9 cellular contexts compared by ENCODE assay signal in genomic region chr3:86990171-86990733, GRCh38. TPM values are rescaled to one million over a fixed set of nuclear protein-coding genes. Genes with fewer than 3 reads are reported as not detected.
A peak's percentile ranks its signal among the peaks of the same experiment; 100 is the strongest.
DNase-seq lines count a peak whose midpoint lies in the region; ATAC-seq and TF ChIP-seq lines count a peak whose summit lies in the region.
"Had no signal": no experiment of that assay in that cellular context is flagged by ENCODE, and none has a peak within 500 bp of the region (broad histone marks: within the 10 kb centered on the region; RNA-seq: fewer than 3 reads in every experiment).

No MANE protein-coding gene starts in this region.

- H3K9ac ChIP-seq in HCT116 (ENCODE audit: low read length): no peak overlapping the region

- H3K79me2 ChIP-seq in HCT116 (ENCODE audit: insufficient read depth, low read length): no peaks in the 10 kb centered on the region

- H2AFZ ChIP-seq in HCT116 (ENCODE audit: low read depth, low read length, poor library complexity, severe bottlenecking): no peak overlapping the region

- H4K20me1 ChIP-seq in HCT116 (ENCODE audit: insufficient read depth): no peaks in the 10 kb centered on the region

- peaks cover 8% of the 10 kb centered on the region for H3K9me3 Mint-ChIP-seq in stimulated activated effector memory CD8-positive, alpha-beta T cell treated with anti-CD3 and anti-CD28 coated beads, Interleukin-12 subunit alpha, Interleukin-12 subunit beta, amount 100 ng/mL, for 72 hours
- no peaks in the 10 kb centered on the region for H3K9me3 Mint-ChIP-seq in activated T-helper 2 cell treated with anti-CD3 and anti-CD28 coated beads, Interferon-gamma antibody, Interleukin-2, Interleukin-4, amounts not matched to agents 10 μg/mL and 5 μg/mL and 100 μg/mL, durations not matched to agents 14 hours and 24 hours and 36 hours

- H3K27ac Mint-ChIP-seq in stimulated activated effector memory CD8-positive, alpha-beta T cell treated with anti-CD3 and anti-CD28 coated beads, Interleukin-12 subunit alpha, Interleukin-12 subunit beta, amount 100 ng/mL, for 72 hours: no peak overlapping the region
- H3K27ac Mint-ChIP-seq in activated T-helper 2 cell treated with anti-CD3 and anti-CD28 coated beads, Interferon-gamma antibody, Interleukin-2, Interleukin-4, amounts not matched to agents 10 μg/mL and 5 μg/mL and 100 μg/mL, durations not matched to agents 14 hours and 24 hours and 36 hours: no peak overlapping the region

- peak; percentile 71 for ATAC-seq in HCT116
- ATAC-seq in stimulated activated effector memory CD8-positive, alpha-beta T cell treated with anti-CD3 and anti-CD28 coated beads, Interleukin-12 subunit alpha, Interleukin-12 subunit beta, amount 100 ng/mL, for 72 hours: peak; percentile 51
- ATAC-seq in GM18873 (IDR thresholded peaks at IDR 0.05; ENCODE audit: low FRiP score, unreplicated experiment): no peak

- H3K27ac ChIP-seq in HCT116 (ENCODE audit: low read depth, low read length) (no peak overlapping the region), SJSA1 (peak overlapping the region; percentile 80), iPS DF 6.9 (ENCODE audit: low read length) (no peak overlapping the region)
- H3K27ac ChIP-seq: neutrophil had no signal

- WGBS in iPS DF 6.9 (ENCODE audit: insufficient coverage, insufficient read length): no CpG with 5 or more reads among the region's 27 CpGs

- peaks cover 38% of the 10 kb centered on the region for H3K27me3 Mint-ChIP-seq in activated T-helper 2 cell treated with anti-CD3 and anti-CD28 coated beads, Interferon-gamma antibody, Interleukin-2, Interleukin-4, amounts not matched to agents 10 μg/mL and 5 μg/mL and 100 μg/mL, durations not matched to agents 14 hours and 24 hours and 36 hours (ENCODE audit: low read depth)

- peak overlapping the region; percentile 84 for H3K4me2 ChIP-seq in HCT116 (ENCODE audit: low read length)

- peaks cover 5% of the 10 kb centered on the region; the same call in 1 of the 2 replicates for H3K27me3 ChIP-seq in HCT116 (ENCODE audit: insufficient read depth, low read length)
- H3K27me3 ChIP-seq in SJSA1 (replicated peaks): no peaks in the 10 kb centered on the region
- no peaks in the 10 kb centered on the region; the same call in 1 of the 2 replicates for H3K27me3 ChIP-seq in iPS DF 6.9 (ENCODE audit: control insufficient read depth, insufficient read depth, low read length)

- H3K9me3 ChIP-seq in HCT116 (ENCODE audit: control insufficient read depth in 1 of 2, insufficient read depth in 1 of 2, low read depth in 1 of 2, low read length in 2 of 2): no peaks in the 10 kb centered on the region
- H3K9me3 ChIP-seq in SJSA1 (replicated peaks): no peaks in the 10 kb centered on the region
- H3K9me3 ChIP-seq in iPS DF 6.9 (ENCODE audit: control insufficient read depth, insufficient read depth, low read length): no peaks in the 10 kb centered on the region
- H3K9me3 ChIP-seq: neutrophil had no signal

- H3K4me1 ChIP-seq in HCT116 (ENCODE audit: control insufficient read depth in 1 of 2, insufficient read depth in 2 of 2, low read length in 2 of 2) (peaks cover 6 to 28% of the 10 kb centered on the region in 2 experiments; a peak in 3 of 4 replicates), SJSA1 (replicated peaks) (peaks cover 71% of the 10 kb centered on the region), iPS DF 6.9 (ENCODE audit: control insufficient read depth, insufficient read depth, low read length) (no peaks in the 10 kb centered on the region)

- H3K36me3 Mint-ChIP-seq in stimulated activated effector memory CD8-positive, alpha-beta T cell treated with anti-CD3 and anti-CD28 coated beads, Interleukin-12 subunit alpha, Interleukin-12 subunit beta, amount 100 ng/mL, for 72 hours: no peaks in the 10 kb centered on the region
- no peaks in the 10 kb centered on the region for H3K36me3 Mint-ChIP-seq in activated T-helper 2 cell treated with anti-CD3 and anti-CD28 coated beads, Interferon-gamma antibody, Interleukin-2, Interleukin-4, amounts not matched to agents 10 μg/mL and 5 μg/mL and 100 μg/mL, durations not matched to agents 14 hours and 24 hours and 36 hours (ENCODE audit: low read depth)

- peak overlapping the region; percentile 37 to 59 for H3K4me3 ChIP-seq in HCT116 (replicated peaks in 1 of 2; ENCODE audit: low read depth in 1 of 2, low read length in 2 of 2)
- peak overlapping the region; percentile 92 for H3K4me3 ChIP-seq in SJSA1
- H3K4me3 ChIP-seq in iPS DF 6.9 (ENCODE audit: low read length): peak overlapping the region; percentile 67; the same call in 1 of the 2 replicates

- H3K36me3 ChIP-seq in HCT116 (ENCODE audit: control insufficient read depth in 1 of 2, insufficient read depth in 2 of 2, low read length in 2 of 2): no peaks in the 10 kb centered on the region
- peaks cover 5% of the 10 kb centered on the region; the same call in 1 of the 2 replicates for H3K36me3 ChIP-seq in SJSA1
- no peaks in the 10 kb centered on the region for H3K36me3 ChIP-seq in iPS DF 6.9 (ENCODE audit: control insufficient read depth, insufficient read depth, low read length)
- H3K36me3 ChIP-seq: neutrophil had no signal

- no peak for TF ChIP-seq CTCF in HCT116 (IDR thresholded peaks at IDR 0.05 in 2 of 3, conservative IDR thresholded peaks at IDR 0.05 in 1 of 3; ENCODE audit: borderline replicate concordance in 1 of 3, insufficient read depth in 1 of 3, low read depth in 2 of 3, low read length in 2 of 3)

- RAD21 ChIA-PET in HCT116 (lab: Charles Lee; ENCODE audit: low non-redundant PET in 1 of 2, low total read pairs in 2 of 2, uncharacterized antibody in 2 of 2, unreplicated experiment in 2 of 2): no interaction called here

- no peak overlapping the region for H3K4me3 Mint-ChIP-seq in stimulated activated effector memory CD8-positive, alpha-beta T cell treated with anti-CD3 and anti-CD28 coated beads, Interleukin-12 subunit alpha, Interleukin-12 subunit beta, amount 100 ng/mL, for 72 hours
- H3K4me3 Mint-ChIP-seq in activated T-helper 2 cell treated with anti-CD3 and anti-CD28 coated beads, Interferon-gamma antibody, Interleukin-2, Interleukin-4, amounts not matched to agents 10 μg/mL and 5 μg/mL and 100 μg/mL, durations not matched to agents 14 hours and 24 hours and 36 hours (ENCODE audit: low read depth): no peak overlapping the region

- DNase-seq in HCT116 (ENCODE audit: low read depth, low spot score): no peak
- peak; percentile 49 to 54 for DNase-seq in SJSA1 (ENCODE audit: low read depth in 1 of 2, low spot score in 2 of 2)
- no peak for DNase-seq in iPS DF 6.9 (ENCODE audit: low read depth, low spot score)
- DNase-seq in stimulated activated effector memory CD8-positive, alpha-beta T cell treated with anti-CD3 and anti-CD28 coated beads, Interleukin-12 subunit alpha, Interleukin-12 subunit beta, amount 100 ng/mL, for 72 hours (ENCODE audit: low spot score in 2 of 2): no peak
- DNase-seq in foreskin melanocyte: no peak
- DNase-seq in activated T-helper 2 cell treated with anti-CD3 and anti-CD28 coated beads, Interferon-gamma antibody, Interleukin-2, Interleukin-4, amounts not matched to agents 10 μg/mL and 5 μg/mL and 100 μg/mL, durations not matched to agents 14 hours and 24 hours and 36 hours (ENCODE audit: low spot score): no peak
- DNase-seq in NK-92 treated with Interleukin-12 subunit alpha and Interleukin-12 subunit beta, amount 100 ng/mL, for 24 hours (lab: John Stamatoyannopoulos, UW): no peak

- no peaks in the 10 kb centered on the region for H3K9me2 ChIP-seq in HCT116 (ENCODE audit: insufficient read depth)

- H3K4me1 Mint-ChIP-seq in stimulated activated effector memory CD8-positive, alpha-beta T cell treated with anti-CD3 and anti-CD28 coated beads, Interleukin-12 subunit alpha, Interleukin-12 subunit beta, amount 100 ng/mL, for 72 hours: no peaks in the 10 kb centered on the region
- peaks cover 6% of the 10 kb centered on the region for H3K4me1 Mint-ChIP-seq in activated T-helper 2 cell treated with anti-CD3 and anti-CD28 coated beads, Interferon-gamma antibody, Interleukin-2, Interleukin-4, amounts not matched to agents 10 μg/mL and 5 μg/mL and 100 μg/mL, durations not matched to agents 14 hours and 24 hours and 36 hours (ENCODE audit: low read depth)

- intact Hi-C loops in HCT116 (cut with micrococcal nuclease): no loop called here
- intact Hi-C loops in activated T-helper 2 cell treated with anti-CD3 and anti-CD28 coated beads, Interferon-gamma antibody, Interleukin-2, Interleukin-4, amounts not matched to agents 10 μg/mL and 5 μg/mL and 100 μg/mL, durations not matched to agents 14 hours and 24 hours and 36 hours (cut with micrococcal nuclease): no loop called here

- BruUV-seq in HCT116 (replicated peaks; lab: Mats Ljungman, UMichigan): no TSS peak

- CTCF ChIA-PET in HCT116 (lab: Charles Lee): no interaction called here

- TF ChIP-seq POLR2A in HCT116 (IDR thresholded peaks at IDR 0.05; ENCODE audit: borderline replicate concordance, extremely low read depth, insufficient read depth, insufficient read length): no peak

- TF ChIP-seq RAD21 in HCT116 (IDR thresholded peaks at IDR 0.05; ENCODE audit: low read depth): no peak

- POLR2A ChIA-PET in HCT116 (lab: Charles Lee): no interaction called here

TF ChIP-seq in HCT116, 20 proteins besides CTCF, POLR2A, EP300 and RAD21:
- peak; percentile 40; the same call in 1 of the 2 replicates for TF ChIP-seq EGR1 (IDR thresholded peaks at IDR 0.05; ENCODE audit: low read depth)
- TF ChIP-seq CEBPB (IDR thresholded peaks at IDR 0.05; ENCODE audit: low read depth): no peak

RNA-seq across cellular contexts. Expression of gene VGLL3, which starts 0.7 kb away (rescaled TPM):
- 0.10 TPM for total RNA-seq in HCT116 (2021; ENCODE audit: unreplicated experiment)
- not detected in 2 replicates for polyA plus RNA-seq in HCT116 (2012)
- total RNA-seq in SJSA1 (2014; rRNA removed; shearing (Covaris generic)): 11.3 and 17.1 TPM in 2 replicates
- not detected in 2 replicates for total RNA-seq in activated T-helper 2 cell treated with anti-CD3 and anti-CD28 coated beads, Interferon-gamma antibody, Interleukin-2, Interleukin-4, amounts not matched to agents 10 μg/mL and 5 μg/mL and 100 μg/mL, durations not matched to agents 14 hours and 24 hours and 36 hours

Comparison
In these comparisons a context has a peak if more than half of its experiments do, and no peak if none do; other contexts are left out.
1. DNase-seq: peak in SJSA1 (2 of 2); none in HCT116 (single experiment), iPS DF 6.9 (single experiment), stimulated activated effector memory CD8-positive, alpha-beta T cell treated with anti-CD3 and anti-CD28 coated beads, Interleukin-12 subunit alpha, Interleukin-12 subunit beta, amount 100 ng/mL, for 72 hours (0 of 2), foreskin melanocyte (single experiment), activated T-helper 2 cell treated with anti-CD3 and anti-CD28 coated beads, Interferon-gamma antibody, Interleukin-2, Interleukin-4, amounts not matched to agents 10 μg/mL and 5 μg/mL and 100 μg/mL, durations not matched to agents 14 hours and 24 hours and 36 hours (single experiment) and NK-92 treated with Interleukin-12 subunit alpha and Interleukin-12 subunit beta, amount 100 ng/mL, for 24 hours (single experiment).
2. RNA of gene VGLL3, which starts 0.7 kb away (total RNA-seq): 11.3 to 17.1 TPM in SJSA1; 0.10 TPM in HCT116 (single experiment) and not detected in activated T-helper 2 cell treated with anti-CD3 and anti-CD28 coated beads, Interferon-gamma antibody, Interleukin-2, Interleukin-4, amounts not matched to agents 10 μg/mL and 5 μg/mL and 100 μg/mL, durations not matched to agents 14 hours and 24 hours and 36 hours; every median in the first group is over 10 times any median in the second.
3. Peak in every context shown above with its lines, with median percentiles within 50 percentile points of each other: H3K4me3 ChIP-seq.